Comparison of ENCODE assay signal across 1 cellular context in genomic region chr11:9138612-9139579, GRCh38.
TF ChIP-seq lines count a peak whose summit lies in the region.

No MANE protein-coding gene starts in this region.

TF ChIP-seq in HEK293, 187 proteins besides CTCF, POLR2A, EP300 and RAD21 (continued from another document and continues in another):
- TF ChIP-seq ZNF639 (tag by site-specific recombination; IDR thresholded peaks at IDR 0.05) (0 out of 2 replicates have a peak, but pooled peaks have one; percentile 51), ZBTB26 (tag by site-specific recombination; optimal IDR thresholded peaks at IDR 0.05) (no peak), ZNF366 (tag by site-specific recombination; conservative IDR thresholded peaks at IDR 0.05) (peak; percentile 93), ZNF394 (tag by site-specific recombination; IDR thresholded peaks at IDR 0.05; ENCODE audit: borderline replicate concordance) (peak; percentile 35), ZNF558 (tag by site-specific recombination; IDR thresholded peaks at IDR 0.05) (no peak), ZNF140 (tag by site-specific recombination; IDR thresholded peaks at IDR 0.05) (no peak), ZNF404 (tag by site-specific recombination; IDR thresholded peaks at IDR 0.05) (no peak), REST (tag by site-specific recombination; IDR thresholded peaks at IDR 0.05) (no peak), ZNF24 (tag by site-specific recombination; IDR thresholded peaks at IDR 0.05) (peak; percentile 64; the same call in 1 of the 2 replicates), ZNF398 (tag by site-specific recombination; IDR thresholded peaks at IDR 0.05) (0 out of 2 replicates have a peak, but pooled peaks have one; percentile 16), ZNF629 (tag by site-specific recombination; IDR thresholded peaks at IDR 0.05) (peak; percentile 71; the same call in 1 of the 2 replicates), ZNF335 (tag by site-specific recombination; conservative IDR thresholded peaks at IDR 0.05) (peak; percentile 39), PRDM2 (tag by site-specific recombination; IDR thresholded peaks at IDR 0.05; ENCODE audit: borderline replicate concordance) (no peak), ZFP37 (tag by site-specific recombination; IDR thresholded peaks at IDR 0.05) (no peak), ZNF837 (tag by site-specific recombination; IDR thresholded peaks at IDR 0.05) (no peak), ZNF16 (tag by site-specific recombination; IDR thresholded peaks at IDR 0.05; ENCODE audit: low read depth) (no peak), MEIS1 (CRISPR knock-in tag; IDR thresholded peaks at IDR 0.05; ENCODE audit: borderline replicate concordance) (no peak), FEZF1 (tag by site-specific recombination; IDR thresholded peaks at IDR 0.05) (peak; percentile 68), ZSCAN30 (tag by site-specific recombination; IDR thresholded peaks at IDR 0.05) (no peak), SETDB1 (IDR thresholded peaks at IDR 0.05; ENCODE audit: insufficient read length, low read length) (no peak), ZFP3 (tag by site-specific recombination; IDR thresholded peaks at IDR 0.05; ENCODE audit: low read depth) (no peak), ZNF664 (tag by site-specific recombination; IDR thresholded peaks at IDR 0.05) (no peak), OSR2 (tag by site-specific recombination; IDR thresholded peaks at IDR 0.05) (peak; percentile 78; the same call in 1 of the 2 replicates), GFI1B (tag by site-specific recombination; IDR thresholded peaks at IDR 0.05) (no peak), ZNF645 (tag by site-specific recombination; IDR thresholded peaks at IDR 0.05) (no peak), ZFHX2 (tag by site-specific recombination; conservative IDR thresholded peaks at IDR 0.05) (peak; percentile 30; the same call in 1 of the 2 replicates), ZNF10 (tag by site-specific recombination; IDR thresholded peaks at IDR 0.05) (0 out of 2 replicates have a peak, but pooled peaks have one; percentile 39), PRDM10 (tag by site-specific recombination; IDR thresholded peaks at IDR 0.05) (peak; percentile 18; the same call in 1 of the 2 replicates), RBAK (tag by site-specific recombination; IDR thresholded peaks at IDR 0.05) (no peak), ZNF473 (tag by site-specific recombination; IDR thresholded peaks at IDR 0.05) (no peak), ZNF843 (tag by site-specific recombination; IDR thresholded peaks at IDR 0.05) (peak; percentile 61; the same call in 1 of the 2 replicates), SP7 (tag by site-specific recombination; IDR thresholded peaks at IDR 0.05) (peak; percentile 77), ZBTB17 (tag by site-specific recombination; IDR thresholded peaks at IDR 0.05) (no peak), ZNF449 (tag by site-specific recombination; IDR thresholded peaks at IDR 0.05) (peak; percentile 32; the same call in 1 of the 2 replicates), INSM2 (tag by site-specific recombination; IDR thresholded peaks at IDR 0.05) (peak; percentile 72; the same call in 1 of the 2 replicates), ZNF791 (tag by site-specific recombination; IDR thresholded peaks at IDR 0.05) (no peak)
